Comparison of ENCODE assay signal across 11 cellular contexts in genomic region chr2:176104338-176105077, GRCh38. TPM values are rescaled to one million over a fixed set of nuclear protein-coding genes. Genes with fewer than 3 reads are reported as not detected.
A peak's percentile ranks its signal among the peaks of the same experiment; 100 is the strongest.
DNase-seq lines count a peak whose midpoint lies in the region; ATAC-seq and TF ChIP-seq lines count a peak whose summit lies in the region.
"Had no signal": no experiment of that assay in that cellular context is flagged by ENCODE, and none has a peak within 500 bp of the region (broad histone marks: within the 10 kb centered on the region; RNA-seq: fewer than 3 reads in every experiment).

No MANE protein-coding gene starts in this region.

- peak; percentile 42 for ATAC-seq in SK-N-SH treated with all-trans-retinoic acid at 6 μM for 48 hours
- ATAC-seq: CD8-positive, alpha-beta T cell had no signal

- no peak overlapping the region for H3K4me3 Mint-ChIP-seq in activated naive CD4-positive, alpha-beta T cell treated with anti-CD3 and anti-CD28 coated beads for 36 hours
- H3K4me3 Mint-ChIP-seq in type B pancreatic cell = peak overlapping the region; percentile 80
- H3K4me3 Mint-ChIP-seq: CD8-positive, alpha-beta T cell had no signal

- TF ChIP-seq CTCF in type B pancreatic cell (conservative IDR thresholded peaks at IDR 0.05) = no peak

- H3K9me3 Mint-ChIP-seq in activated naive CD4-positive, alpha-beta T cell treated with anti-CD3 and anti-CD28 coated beads for 36 hours = peaks cover 1% of the 10 kb centered on the region
- no peaks in the 10 kb centered on the region for H3K9me3 Mint-ChIP-seq in type B pancreatic cell
- H3K9me3 Mint-ChIP-seq: CD8-positive, alpha-beta T cell had no signal

- peaks cover 3% of the 10 kb centered on the region for H3K36me3 Mint-ChIP-seq in activated naive CD4-positive, alpha-beta T cell treated with anti-CD3 and anti-CD28 coated beads for 36 hours (ENCODE audit: low read depth)
- no peaks in the 10 kb centered on the region for H3K36me3 Mint-ChIP-seq in type B pancreatic cell
- H3K36me3 Mint-ChIP-seq: CD8-positive, alpha-beta T cell had no signal

- H3K27ac Mint-ChIP-seq in activated naive CD4-positive, alpha-beta T cell treated with anti-CD3 and anti-CD28 coated beads for 36 hours = no peak overlapping the region
- no peak overlapping the region for H3K27ac Mint-ChIP-seq in type B pancreatic cell
- H3K27ac Mint-ChIP-seq: CD8-positive, alpha-beta T cell had no signal

- peaks cover 35% of the 10 kb centered on the region for H3K4me1 Mint-ChIP-seq in activated naive CD4-positive, alpha-beta T cell treated with anti-CD3 and anti-CD28 coated beads for 36 hours (ENCODE audit: low read depth)
- H3K4me1 Mint-ChIP-seq in type B pancreatic cell (ENCODE audit: unreplicated experiment) = peaks cover 14% of the 10 kb centered on the region

- CTCF ChIA-PET in activated naive CD4-positive, alpha-beta T cell treated with anti-CD3 and anti-CD28 coated beads for 36 hours (lab: Charles Lee) = interaction anchor here (0.7 to 1.4 kb wide), 2 partner anchors 23 to 35 kb away, joined by 3 to 4 read pairs; no protein-coding TSS in a partner anchor

- peaks cover 77% of the 10 kb centered on the region for H3K27me3 Mint-ChIP-seq in activated naive CD4-positive, alpha-beta T cell treated with anti-CD3 and anti-CD28 coated beads for 36 hours (ENCODE audit: low read depth)
- peaks cover 90% of the 10 kb centered on the region for H3K27me3 Mint-ChIP-seq in type B pancreatic cell

- DNase-seq in activated naive CD4-positive, alpha-beta T cell treated with anti-CD3 and anti-CD28 coated beads for 36 hours = peak; percentile 37
- DNase-seq in activated naive CD4-positive, alpha-beta T cell treated with Interleukin-2 at 50 U/mL for 16 hours = no peak
- DNase-seq in kidney tubule cell (ENCODE audit: low spot score) (peak; percentile 74), type B pancreatic cell (ENCODE audit: extremely low spot score, unreplicated experiment) (peak; percentile 67), medulla oblongata (ENCODE audit: extremely low spot score) (no peak), GF-D8 (lab: John Stamatoyannopoulos, UW) (no peak), NAMALWA (ENCODE audit: low spot score) (no peak)
- DNase-seq: CD8-positive, alpha-beta T cell; NCI-H1048 had no signal

- intact Hi-C loops in activated naive CD4-positive, alpha-beta T cell treated with anti-CD3 and anti-CD28 coated beads for 36 hours (cut with micrococcal nuclease) = no loop called here

TF ChIP-seq in SK-N-SH treated with all-trans-retinoic acid at 6 μM for 48 hours, 23 proteins besides CTCF, POLR2A, EP300 and RAD21:
- no peak for TF ChIP-seq ZNF8 (CRISPR knock-in tag; IDR thresholded peaks at IDR 0.05)
- TF ChIP-seq RARB (CRISPR knock-in tag; IDR thresholded peaks at IDR 0.05) = no peak
- TF ChIP-seq ZFP30 (CRISPR knock-in tag; IDR thresholded peaks at IDR 0.05) = no peak
- TF ChIP-seq PPARA (CRISPR knock-in tag; IDR thresholded peaks at IDR 0.05; ENCODE audit: borderline replicate concordance) = no peak

RNA-seq across cellular contexts. Expression of gene HOXD11, which starts 2.6 kb away (rescaled TPM):
- total RNA-seq in activated naive CD4-positive, alpha-beta T cell treated with anti-CD3 and anti-CD28 coated beads for 36 hours = not detected
- 0.21 and 1.1 TPM in 2 replicates for total RNA-seq in type B pancreatic cell (ENCODE audit: low replicate concordance)
- total RNA-seq: CD8-positive, alpha-beta T cell; SJSA1 had no signal

RNA-seq across cellular contexts. Expression of gene HOXD12, which starts 4.9 kb away (rescaled TPM):
- total RNA-seq in activated naive CD4-positive, alpha-beta T cell treated with anti-CD3 and anti-CD28 coated beads for 36 hours = not detected
- total RNA-seq in type B pancreatic cell (ENCODE audit: low replicate concordance) = not detected in 2 replicates
- total RNA-seq: CD8-positive, alpha-beta T cell had no signal

RNA-seq across cellular contexts. Expression of gene HOXD13, which starts 12.0 kb away (rescaled TPM):
- total RNA-seq in activated naive CD4-positive, alpha-beta T cell treated with anti-CD3 and anti-CD28 coated beads for 36 hours = not detected
- total RNA-seq in type B pancreatic cell (ENCODE audit: low replicate concordance) = 0.31 and 0.43 TPM in 2 replicates
- total RNA-seq: CD8-positive, alpha-beta T cell had no signal

RNA-seq across cellular contexts. Expression of gene HOXD10, which starts 12.1 kb away (rescaled TPM):
- total RNA-seq in activated naive CD4-positive, alpha-beta T cell treated with anti-CD3 and anti-CD28 coated beads for 36 hours = not detected
- total RNA-seq in type B pancreatic cell (ENCODE audit: low replicate concordance) = 0.19 and 0.56 TPM in 2 replicates
- total RNA-seq: CD8-positive, alpha-beta T cell; SJSA1 had no signal

RNA-seq across cellular contexts. Expression of gene HOXD9, which starts 18.0 kb away (rescaled TPM):
- total RNA-seq in activated naive CD4-positive, alpha-beta T cell treated with anti-CD3 and anti-CD28 coated beads for 36 hours = not detected
- 0.19 and 1.5 TPM in 2 replicates for total RNA-seq in type B pancreatic cell (ENCODE audit: low replicate concordance)
- total RNA-seq: CD8-positive, alpha-beta T cell had no signal

Comparison
In these comparisons a context has a peak if more than half of its experiments do, and no peak if none do; other contexts are left out.
1. DNase-seq: peak in activated naive CD4-positive, alpha-beta T cell treated with anti-CD3 and anti-CD28 coated beads for 36 hours (single experiment), kidney tubule cell (single experiment) and type B pancreatic cell (single experiment); none in activated naive CD4-positive, alpha-beta T cell treated with Interleukin-2 at 50 U/mL for 16 hours (single experiment), medulla oblongata (single experiment), GF-D8 (single experiment) and NAMALWA (single experiment).